8 cellular contexts compared by ENCODE assay signal in genomic region chr10:69335063-69335587, GRCh38. TPM values are rescaled to one million over a fixed set of nuclear protein-coding genes. Genes with fewer than 3 reads are reported as not detected.
A peak's percentile ranks its signal among the peaks of the same experiment; 100 is the strongest.
DNase-seq lines count a peak whose midpoint lies in the region; ATAC-seq, FAIRE-seq and TF ChIP-seq lines count a peak whose summit lies in the region.

No MANE protein-coding gene starts in this region.

- H3K27ac Mint-ChIP-seq in nephron = peak overlapping the region; percentile 7 to 67 (median 18)

- H3K9ac ChIP-seq in colonic mucosa (ENCODE audit: low read depth in 2 of 2, low read length in 2 of 2) = no peak overlapping the region

- no peaks in the 10 kb centered on the region for H3K9me3 Mint-ChIP-seq in nephron

- no peaks in the 10 kb centered on the region for H3K9me3 ChIP-seq in Panc1 (ENCODE audit: control insufficient read depth, insufficient read depth, low read depth, low read length)
- H3K9me3 ChIP-seq in colonic mucosa = no peaks in the 10 kb centered on the region

- no TSS peak for BruUV-seq in Panc1 (replicated peaks; lab: Mats Ljungman, UMichigan)

- CTCF ChIA-PET in Panc1 (lab: Charles Lee) = interaction anchor here (0.6 kb wide), 1 partner anchor 8 kb away, joined by 10 read pairs; no protein-coding TSS in a partner anchor

- DNase-seq in GM12891 (ENCODE audit: insufficient read length, low spot score) (no peak), Panc1 (ENCODE audit: low read depth, low spot score) (no peak), colonic mucosa (no peak), NCI-H1694 (lab: John Stamatoyannopoulos, UW) (no peak), H4 (ENCODE audit: low spot score) (no peak), GM03348 (ENCODE audit: low spot score) (no peak)

- in situ Hi-C loops in Panc1 (cut with HindIII; ENCODE audit: low pct_unique_long_range_greater_than_20kb, low sequenced_read_pairs) = no loop called here

- peak; percentile 28 for FAIRE-seq in GM12891 (lab: Jason Lieb, UNC)

- no peak overlapping the region for H3K4me3 Mint-ChIP-seq in nephron

- H3K27ac ChIP-seq in Panc1 (ENCODE audit: low read length) (no peak overlapping the region), colonic mucosa (peak overlapping the region; percentile 17)

- TF ChIP-seq POLR2A in GM12891 (IDR thresholded peaks at IDR 0.05; ENCODE audit: low read depth, low read length) = no peak

- no peaks in the 10 kb centered on the region for H3K27me3 Mint-ChIP-seq in nephron (ENCODE audit: low read depth)

- no peaks in the 10 kb centered on the region for H3K27me3 ChIP-seq in Panc1 (ENCODE audit: control insufficient read depth, insufficient read depth, low read length)
- H3K27me3 ChIP-seq in colonic mucosa = no peaks in the 10 kb centered on the region

- H3K4me3 ChIP-seq in Panc1 (ENCODE audit: low read depth in 2 of 2, low read length in 2 of 2) = no peak overlapping the region
- H3K4me3 ChIP-seq in colonic mucosa = no peak overlapping the region

- H3K4me1 Mint-ChIP-seq in nephron = peaks cover 44% of the 10 kb centered on the region

- TF ChIP-seq CTCF in Panc1 (IDR thresholded peaks at IDR 0.05) (no peak), colonic mucosa (IDR thresholded peaks at IDR 0.05) (no peak), nephron (IDR thresholded peaks at IDR 0.05; ENCODE audit: unreplicated experiment in 3 of 3) (no peak)

- H3K36me3 Mint-ChIP-seq in nephron (ENCODE audit: low read depth) = peaks cover 3% of the 10 kb centered on the region

- intact Hi-C loops in Panc1 (cut with micrococcal nuclease; ENCODE audit: unreplicated experiment) = no loop called here
- intact Hi-C loops in colonic mucosa (cut with DNase I) = no loop called here

- POLR2A ChIA-PET in Panc1 (lab: Charles Lee) = no interaction called here

- peaks cover 11% of the 10 kb centered on the region; the same call in 1 of the 2 replicates for H3K4me1 ChIP-seq in Panc1 (ENCODE audit: control insufficient read depth, insufficient read depth, low read length)
- peaks cover 22% of the 10 kb centered on the region for H3K4me1 ChIP-seq in colonic mucosa

- H3K36me3 ChIP-seq in Panc1 (ENCODE audit: control insufficient read depth, insufficient read depth, low read length) = no peaks in the 10 kb centered on the region
- no peaks in the 10 kb centered on the region for H3K36me3 ChIP-seq in colonic mucosa

- ATAC-seq in Panc1 = 0 out of 2 replicates have a peak, but pooled peaks have one; percentile 15
- no peak for ATAC-seq in HG02759 (IDR thresholded peaks at IDR 0.05; ENCODE audit: unreplicated experiment)

TF ChIP-seq in GM12891, 5 proteins besides CTCF, POLR2A, EP300 and RAD21:
- no peak for TF ChIP-seq POU2F2 (IDR thresholded peaks at IDR 0.05; ENCODE audit: low read depth, low read length)
- no peak for TF ChIP-seq PAX5 (IDR thresholded peaks at IDR 0.05; ENCODE audit: insufficient read depth, low read length, severe bottlenecking)
- TF ChIP-seq POLR2AphosphoS5 (IDR thresholded peaks at IDR 0.05; ENCODE audit: low read depth, low read length) = no peak
- TF ChIP-seq SPI1 (IDR thresholded peaks at IDR 0.05; ENCODE audit: low read depth, low read length) = no peak
- no peak for TF ChIP-seq TAF1 (IDR thresholded peaks at IDR 0.05; ENCODE audit: low read depth, low read length)

RNA-seq across cellular contexts. Expression of gene HK1, which starts 56.8 kb away (rescaled TPM):
- polyA plus RNA-seq in GM12891 (2012; ENCODE audit: low read depth, missing spikeins) = 85.5 TPM
- total RNA-seq in Panc1 (2021; ENCODE audit: unreplicated experiment) = 74.4 TPM
- polyA plus RNA-seq in Panc1 (2012; ENCODE audit: insufficient read length) = 101 TPM
- total RNA-seq in colonic mucosa = 10 to 100 TPM; 73.3 to 83.3 TPM
- total RNA-seq in H4 (2014; rRNA removed; shearing (Covaris generic)) = 24.4 and 32.1 TPM in 2 replicates
